ENCODE assay signal across 21 cellular contexts in the genomic region with DNA sequence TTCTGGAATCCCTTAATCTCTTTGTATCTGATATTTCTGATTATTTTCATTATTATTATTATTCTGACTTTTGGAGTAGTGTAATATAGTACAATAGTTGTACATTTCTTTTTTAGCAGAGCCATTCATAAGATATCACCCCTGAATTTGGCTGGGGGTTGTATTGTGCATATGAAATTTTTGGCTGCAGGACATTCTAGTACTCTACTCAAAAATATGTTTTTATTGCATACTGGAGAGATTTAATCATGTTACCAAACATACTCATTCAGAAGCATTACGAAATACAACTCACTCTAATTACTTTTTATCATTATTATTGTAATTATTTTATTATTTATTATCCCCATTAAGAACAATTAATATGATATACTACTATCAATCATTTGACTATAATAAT.
DNase-seq lines count a peak whose midpoint lies in the region; ATAC-seq, FAIRE-seq and TF ChIP-seq lines count a peak whose summit lies in the region.
"Had no signal": no experiment of that assay in that cellular context is flagged by ENCODE, and none has a peak within 500 bp of the region (broad histone marks: within the 10 kb centered on the region; RNA-seq: fewer than 3 reads in every experiment).

No MANE protein-coding gene starts in this region.

- peak; percentile 51 for FAIRE-seq in A204.1 (lab: Jason Lieb, UNC)
- FAIRE-seq: HepG2 had no signal

- TF ChIP-seq POLR2A in erythroblast (IDR thresholded peaks at IDR 0.05; ENCODE audit: low read length): no peak

- peak; percentile 10 for DNase-seq in HCEC 1CT
- DNase-seq in fibroblast of gingiva (ENCODE audit: low read depth): peak; percentile 53
- no peak for DNase-seq in omental fat pad (ENCODE audit: low spot score)
- DNase-seq in erythroblast (lab: John Stamatoyannopoulos, UW): no peak
- DNase-seq in activated CD4-positive, CD25-positive, alpha-beta regulatory T cell (lab: John Stamatoyannopoulos, UW): no peak
- DNase-seq in NCI-H510A (lab: John Stamatoyannopoulos, UW): no peak
- DNase-seq: CD4-positive, CD25-positive, alpha-beta regulatory T cell; H9; NCI-H1092; NCI-H1436; NCI-H187 treated with DMSO at 0.1 percent for 48 hours; NCI-H2227 treated with DMSO at 0.1 percent for 48 hours; NCI-H510A treated with DMSO at 0.1 percent for 48 hours; NCI-H82; SIG-M5 had no signal

- ATAC-seq in omental fat pad (ENCODE audit: low FRiP score): peak; percentile 65
- ATAC-seq in HG03175 (IDR thresholded peaks at IDR 0.05; ENCODE audit: unreplicated experiment): no peak
- ATAC-seq: HepG2, K562, Panc1, SK-N-SH treated with all-trans-retinoic acid at 6 μM for 48 hours had no signal

- TF ChIP-seq CTCF in omental fat pad (IDR thresholded peaks at IDR 0.05): no peak

Comparison
In these comparisons a context has a peak if more than half of its experiments do, and no peak if none do; other contexts are left out.
1. DNase-seq: peak in HCEC 1CT (single experiment) and fibroblast of gingiva (single experiment); none in omental fat pad (single experiment), erythroblast (0 of 2), activated CD4-positive, CD25-positive, alpha-beta regulatory T cell (0 of 4) and NCI-H510A (single experiment).